1 cellular context compared by ENCODE assay signal in genomic region chr15:59166601-59167265, GRCh38.
TF ChIP-seq lines count a peak whose summit lies in the region.

No MANE protein-coding gene starts in this region.

TF ChIP-seq in IMR-90, 13 proteins besides CTCF, POLR2A, EP300 and RAD21 (continued from another document):
- TF ChIP-seq USF2 (IDR thresholded peaks at IDR 0.05; ENCODE audit: low read depth, low read length), result no peak
